In the genomic region with DNA sequence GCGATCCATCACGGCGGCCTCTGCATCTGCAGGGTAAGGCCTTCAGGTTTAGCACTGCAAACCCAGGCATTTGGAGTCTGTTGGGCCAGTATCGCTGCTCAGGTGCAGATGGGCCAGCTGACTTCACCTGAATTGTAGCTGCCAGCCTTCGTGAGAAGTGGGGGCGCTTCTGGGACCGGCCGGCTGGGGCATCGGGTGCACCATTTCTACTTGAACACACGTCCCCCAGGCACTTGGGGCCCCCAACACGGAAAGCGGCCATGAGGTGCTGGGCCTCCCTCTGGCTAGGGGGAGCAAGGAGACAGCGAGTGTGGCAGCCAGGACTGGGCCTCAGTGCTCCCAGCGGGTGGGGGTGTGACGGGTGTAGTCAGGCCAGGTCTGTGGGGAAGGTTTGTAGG, we compare ENCODE assay signal across 31 cellular contexts.
"Had no signal": no experiment of that assay in that cellular context is flagged by ENCODE, and none has a peak within 500 bp of the region (broad histone marks: within the 10 kb centered on the region; RNA-seq: fewer than 3 reads in every experiment).

No MANE protein-coding gene starts in this region.

- H3K9me3 ChIP-seq: neutrophil, psoas muscle, right lobe of liver, testis, transverse colon had no signal

- H3K27ac Mint-ChIP-seq: naive B cell; naive thymus-derived CD8-positive, alpha-beta T cell; natural killer cell treated with Interleukin-12 subunit alpha and Interleukin-12 subunit beta and Interleukin-15 and Interleukin-18, amount 100 ng/mL, for 72 hours; nephron progenitor cell; progenitor cell of endocrine pancreas; stimulated activated memory B cell treated with anti-CD40 and anti-IgM and Interleukin-4, amounts not matched to agents 10 μg/mL and 1 μg/mL and 100 μg/mL, for 72 hours; stimulated activated naive CD8-positive, alpha-beta T cell treated with anti-CD3 and anti-CD28 coated beads, Interleukin-15, amount 100 ng/mL, for 72 hours; type B pancreatic cell had no signal

- H3K27ac ChIP-seq: neutrophil, ovary, parathyroid adenoma, psoas muscle, right lobe of liver, skin epidermis, spleen, suprapubic skin, testis, tibial artery, transverse colon had no signal

- H3K36me3 Mint-ChIP-seq: stimulated activated memory B cell treated with anti-CD40 and anti-IgM and Interleukin-4, amounts not matched to agents 10 μg/mL and 1 μg/mL and 100 μg/mL, for 72 hours; type B pancreatic cell had no signal

- H3K27me3 Mint-ChIP-seq: naive B cell; naive thymus-derived CD8-positive, alpha-beta T cell; natural killer cell treated with Interleukin-12 subunit alpha and Interleukin-12 subunit beta and Interleukin-15 and Interleukin-18, amount 100 ng/mL, for 72 hours; progenitor cell of endocrine pancreas; stimulated activated memory B cell treated with anti-CD40 and anti-IgM and Interleukin-4, amounts not matched to agents 10 μg/mL and 1 μg/mL and 100 μg/mL, for 72 hours; stimulated activated naive CD8-positive, alpha-beta T cell treated with anti-CD3 and anti-CD28 coated beads, Interleukin-15, amount 100 ng/mL, for 72 hours; type B pancreatic cell had no signal

- DNase-seq: naive B cell; naive thymus-derived CD8-positive, alpha-beta T cell; nephron progenitor cell; nucleus accumbens; ovary; posterior cingulate gyrus; psoas muscle; right cardiac atrium; right lobe of liver; spleen; stimulated activated CD4-positive, alpha-beta T cell treated with anti-CD3 and anti-CD28 coated beads, Interleukin-12 subunit alpha, Interleukin-12 subunit beta, amount 100 ng/mL, for 4 hours; stimulated activated CD4-positive, alpha-beta T cell treated with anti-CD3 and anti-CD28 coated beads, Interleukin-1b, Interleukin-23, amount 100 ng/mL, for 48 hours; stimulated activated CD4-positive, alpha-beta T cell treated with anti-CD3 and anti-CD28 coated beads, Interleukin-4, amount 100 ng/mL, for 1 hour; stimulated activated CD4-positive, alpha-beta T cell treated with anti-CD3 and anti-CD28 coated beads, Interleukin-4, amount 100 ng/mL, for 4 hours; stimulated activated CD8-positive, alpha-beta memory T cell treated with anti-CD3 and anti-CD28 coated beads, Interleukin-4, amount 100 ng/mL, for 48 hours; stimulated activated naive CD8-positive, alpha-beta T cell treated with anti-CD3 and anti-CD28 coated beads, Interleukin-15, amount 100 ng/mL, for 72 hours; stimulated activated naive CD8-positive, alpha-beta T cell treated with anti-CD3 and anti-CD28 coated beads, Interleukin-15, Interleukin-2, amounts not matched to agents 100 U/mL and 50 U/mL, for 24 hours; substantia nigra; testis; tibial artery; transverse colon had no signal

- H3K27me3 ChIP-seq: neutrophil, ovary, right lobe of liver, spleen, suprapubic skin, testis, tibial artery, transverse colon had no signal

- H3K4me1 ChIP-seq: parathyroid adenoma, psoas muscle, right lobe of liver, spleen, suprapubic skin, testis, tibial artery, transverse colon had no signal

- H3K79me2 ChIP-seq: parathyroid adenoma had no signal

- H3K4me3 ChIP-seq: ovary, psoas muscle, right lobe of liver, skin epidermis, smooth muscle cell, spleen, suprapubic skin, testis, tibial artery, transverse colon had no signal

- H3K4me3 Mint-ChIP-seq: naive B cell; naive thymus-derived CD8-positive, alpha-beta T cell; natural killer cell treated with Interleukin-12 subunit alpha and Interleukin-12 subunit beta and Interleukin-15 and Interleukin-18, amount 100 ng/mL, for 72 hours; nephron progenitor cell; neural crest cell; stimulated activated memory B cell treated with anti-CD40 and anti-IgM and Interleukin-4, amounts not matched to agents 10 μg/mL and 1 μg/mL and 100 μg/mL, for 72 hours; stimulated activated naive CD8-positive, alpha-beta T cell treated with anti-CD3 and anti-CD28 coated beads, Interleukin-15, amount 100 ng/mL, for 72 hours; type B pancreatic cell had no signal

- H3K9ac ChIP-seq: parathyroid adenoma had no signal

- H3K4me1 Mint-ChIP-seq: naive B cell; naive thymus-derived CD8-positive, alpha-beta T cell; nephron progenitor cell; neural crest cell; stimulated activated memory B cell treated with anti-CD40 and anti-IgM and Interleukin-4, amounts not matched to agents 10 μg/mL and 1 μg/mL and 100 μg/mL, for 72 hours; stimulated activated naive CD8-positive, alpha-beta T cell treated with anti-CD3 and anti-CD28 coated beads, Interleukin-15, amount 100 ng/mL, for 72 hours had no signal

- H2AFZ ChIP-seq: parathyroid adenoma had no signal

- H3K36me3 ChIP-seq: neutrophil, ovary, right lobe of liver, spleen, suprapubic skin, tibial artery, transverse colon had no signal

- H3K4me2 ChIP-seq: smooth muscle cell had no signal
